1 cellular context compared by ENCODE assay signal in genomic region chr1:184056921-184057496, GRCh38.
TF ChIP-seq lines count a peak whose summit lies in the region.

No MANE protein-coding gene starts in this region.

TF ChIP-seq in SK-N-SH, 30 proteins besides CTCF, POLR2A, EP300 and RAD21 (continued from another document):
- peak; percentile 81 for TF ChIP-seq MAX (IDR thresholded peaks at IDR 0.05; ENCODE audit: low read depth)
- TF ChIP-seq RXRA (IDR thresholded peaks at IDR 0.05; ENCODE audit: borderline replicate concordance, low read depth), result 0 out of 2 replicates have a peak, but pooled peaks have one; percentile 5
- no peak for TF ChIP-seq CHD2 (IDR thresholded peaks at IDR 0.05; ENCODE audit: low read length, partially characterized antibody)
- TF ChIP-seq SIN3A (IDR thresholded peaks at IDR 0.05; ENCODE audit: borderline replicate concordance, low read depth, low read length), result no peak
- no peak for TF ChIP-seq ELF1 (IDR thresholded peaks at IDR 0.05)
- no peak for TF ChIP-seq POLR2AphosphoS5 (IDR thresholded peaks at IDR 0.05; ENCODE audit: low read depth, low read length)
- TF ChIP-seq MXI1 (IDR thresholded peaks at IDR 0.05; ENCODE audit: low read depth, low read length), result no peak
- no peak for TF ChIP-seq RFX5 (IDR thresholded peaks at IDR 0.05; ENCODE audit: low read length)
- TF ChIP-seq FOSL2 (IDR thresholded peaks at IDR 0.05; ENCODE audit: borderline replicate concordance, low read depth), result peak; percentile 27; the same call in 1 of the 2 replicates
- TF ChIP-seq NRF1 (IDR thresholded peaks at IDR 0.05; ENCODE audit: low read depth, low read length), result no peak
- no peak for TF ChIP-seq TAF1 (IDR thresholded peaks at IDR 0.05; ENCODE audit: borderline replicate concordance, low read depth, low read length)
- peak; percentile 85 for TF ChIP-seq MEF2A (IDR thresholded peaks at IDR 0.05; ENCODE audit: borderline replicate concordance, low read depth)
- peak; percentile 64 for TF ChIP-seq JUND (IDR thresholded peaks at IDR 0.05)
- TF ChIP-seq FOXJ3 (CRISPR knock-in tag; IDR thresholded peaks at IDR 0.05), result no peak
- TF ChIP-seq REST (IDR thresholded peaks at IDR 0.05; ENCODE audit: low read depth, low read length), result no peak
- TF ChIP-seq RCOR1 (IDR thresholded peaks at IDR 0.05; ENCODE audit: low read length), result no peak
- TF ChIP-seq SMC3 (IDR thresholded peaks at IDR 0.05; ENCODE audit: low read depth, low read length), result no peak
- no peak for TF ChIP-seq USF2 (IDR thresholded peaks at IDR 0.05; ENCODE audit: borderline replicate concordance, low read depth, low read length)
- peak; percentile 75 for TF ChIP-seq TCF12 (IDR thresholded peaks at IDR 0.05)
- peak; percentile 61; the same call in 1 of the 2 replicates for TF ChIP-seq YY1 (IDR thresholded peaks at IDR 0.05; ENCODE audit: low read depth)
- peak; percentile 65; the same call in 1 of the 2 replicates for TF ChIP-seq FOXM1 (IDR thresholded peaks at IDR 0.05; ENCODE audit: low read depth)
- no peak for TF ChIP-seq IRF3 (IDR thresholded peaks at IDR 0.05; ENCODE audit: low read depth, low read length)
- no peak for TF ChIP-seq GATA2 (CRISPR knock-in tag; IDR thresholded peaks at IDR 0.05)
- TF ChIP-seq TEAD4 (IDR thresholded peaks at IDR 0.05; ENCODE audit: borderline replicate concordance, insufficient read depth), result peak; percentile 70; the same call in 1 of the 2 replicates
- 0 out of 2 replicates have a peak, but pooled peaks have one; percentile 14 for TF ChIP-seq ZBTB33 (IDR thresholded peaks at IDR 0.05; ENCODE audit: borderline replicate concordance, low read depth)
- peak; percentile 20; the same call in 1 of the 2 replicates for TF ChIP-seq NFIC (IDR thresholded peaks at IDR 0.05; ENCODE audit: borderline replicate concordance)
